In genomic region chr11:94948070-94948617, GRCh38 we compare ENCODE assay signal across 1 cellular context.
TF ChIP-seq lines count a peak whose summit lies in the region.

No MANE protein-coding gene starts in this region.

TF ChIP-seq in SK-N-SH, 30 proteins besides CTCF, POLR2A, EP300 and RAD21 (continued from another document):
- TF ChIP-seq IRF3 (IDR thresholded peaks at IDR 0.05; ENCODE audit: low read depth, low read length) (no peak), TAF1 (IDR thresholded peaks at IDR 0.05; ENCODE audit: borderline replicate concordance, low read depth, low read length) (no peak), FOSL2 (IDR thresholded peaks at IDR 0.05; ENCODE audit: borderline replicate concordance, low read depth) (no peak), PBX3 (IDR thresholded peaks at IDR 0.05) (no peak), USF1 (IDR thresholded peaks at IDR 0.05; ENCODE audit: borderline replicate concordance, low read depth) (no peak), MXI1 (IDR thresholded peaks at IDR 0.05; ENCODE audit: low read depth, low read length) (no peak), ZBTB33 (IDR thresholded peaks at IDR 0.05; ENCODE audit: borderline replicate concordance, low read depth) (no peak), POLR2AphosphoS5 (IDR thresholded peaks at IDR 0.05; ENCODE audit: low read depth, low read length) (no peak), MEF2A (IDR thresholded peaks at IDR 0.05; ENCODE audit: borderline replicate concordance, low read depth) (no peak), SIN3A (IDR thresholded peaks at IDR 0.05; ENCODE audit: borderline replicate concordance, low read depth, low read length) (no peak), RFX5 (IDR thresholded peaks at IDR 0.05; ENCODE audit: low read length) (no peak)
